In the genomic region with DNA sequence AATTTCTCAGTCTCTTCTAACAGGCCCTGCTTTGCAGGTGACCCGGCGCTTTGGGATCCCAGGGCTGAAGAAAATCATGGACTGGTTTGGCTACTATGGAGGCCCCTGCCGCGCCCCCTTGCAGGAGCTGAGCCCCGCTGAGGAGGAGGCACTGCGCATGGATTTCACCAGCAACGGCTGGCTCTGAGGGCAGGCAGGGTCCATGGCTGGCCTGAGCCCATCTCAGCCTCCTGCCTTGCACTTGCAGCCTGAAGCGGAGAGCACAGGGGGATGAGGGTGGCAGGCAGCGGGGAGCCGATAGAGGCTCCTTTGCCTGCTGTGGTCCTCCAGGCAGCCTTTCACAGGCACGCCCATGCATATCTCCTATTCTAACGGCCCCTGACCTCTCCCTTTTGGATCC, we compare ENCODE assay signal across 20 cellular contexts. TPM values are rescaled to one million over a fixed set of nuclear protein-coding genes. Genes with fewer than 3 reads are reported as not detected.
DNase-seq lines count a peak whose midpoint lies in the region; ATAC-seq, FAIRE-seq and TF ChIP-seq lines count a peak whose summit lies in the region.
"Had no signal": no experiment of that assay in that cellular context is flagged by ENCODE, and none has a peak within 500 bp of the region (broad histone marks: within the 10 kb centered on the region; RNA-seq: fewer than 3 reads in every experiment).

No MANE protein-coding gene starts in this region.

- 79% methylated on average over 12 of the region's 12 CpGs for WGBS in right cardiac atrium
- WGBS in HepG2 (ENCODE audit: low lambda C conversion rate): 90% methylated on average over 5 of the region's 12 CpGs
- WGBS in mesendoderm (ENCODE audit: extremely low coverage, insufficient coverage, low lambda C conversion rate): no CpG with 5 or more reads among the region's 12 CpGs

- POLR2A ChIA-PET in Panc1 (lab: Charles Lee) (no interaction called here), HepG2 (lab: Yijun Ruan, JAX) (no interaction called here)

- no peak for TF ChIP-seq EP300 in HepG2 (IDR thresholded peaks at IDR 0.05; ENCODE audit: low read depth in 2 of 2, low read length in 2 of 2)
- TF ChIP-seq EP300 in HepG2 (CRISPR knock-in tag; IDR thresholded peaks at IDR 0.05; ENCODE audit: borderline replicate concordance): no peak

- H2AK5ac ChIP-seq in mesendoderm (ENCODE audit: low read length): no peak overlapping the region

- no peaks in the 10 kb centered on the region for H4K20me1 ChIP-seq in HepG2 (ENCODE audit: insufficient read depth, low read length)

- TF ChIP-seq POLR2A in HepG2 (IDR thresholded peaks at IDR 0.05; ENCODE audit: insufficient read depth in 1 of 2, low read depth in 2 of 2, low read length in 2 of 2): no peak

- no peaks in the 10 kb centered on the region for H3K79me2 ChIP-seq in HepG2 (ENCODE audit: insufficient read depth, low read length)
- H3K79me2 ChIP-seq in mesendoderm (ENCODE audit: control insufficient read depth, insufficient read depth, low read length): no peaks in the 10 kb centered on the region

- H3K4ac ChIP-seq in mesendoderm (ENCODE audit: low read depth, low read length): no peak overlapping the region

- peak overlapping the region; percentile 89 for H3K27ac ChIP-seq in right cardiac atrium (ENCODE audit: low read length)
- H3K27ac ChIP-seq in Panc1 (ENCODE audit: low read length): peak overlapping the region; percentile 37; the same call in 1 of the 2 replicates
- H3K27ac ChIP-seq in HepG2 (ENCODE audit: extremely low read length, insufficient read depth, low read length): no peak overlapping the region
- H3K27ac ChIP-seq in mesendoderm (ENCODE audit: low read depth, low read length): no peak overlapping the region

- H4K5ac ChIP-seq in mesendoderm (ENCODE audit: low read length): no peak overlapping the region

- intact Hi-C loops in right cardiac atrium (cut with DNase I): loop anchor here in 1 of 4 donors (5.0 to 10.0 kb wide), 2 partner anchors 39 to 207 kb away; partner anchors contain the start of genes ANKRD2 and RRP12
- intact Hi-C loops in cardiac septum (cut with DNase I): loop anchor here (5.0 kb wide), 1 partner anchor 149 kb away; no protein-coding TSS in a partner anchor
- intact Hi-C loops in Panc1 (cut with micrococcal nuclease; ENCODE audit: unreplicated experiment): no loop called here
- intact Hi-C loops in HepG2 (cut with micrococcal nuclease; ENCODE audit: unreplicated experiment): loop anchor here (5.0 kb wide), 1 partner anchor 149 kb away; no protein-coding TSS in a partner anchor

- no peak overlapping the region for H3K4me3 ChIP-seq in right cardiac atrium (ENCODE audit: low read length)
- H3K4me3 ChIP-seq in Panc1 (ENCODE audit: low read depth in 2 of 2, low read length in 2 of 2): no peak overlapping the region
- H3K4me3 ChIP-seq in HepG2 (replicated peaks in 1 of 3; ENCODE audit: insufficient read depth in 1 of 3, low read depth in 2 of 3, low read length in 3 of 3): no peak overlapping the region
- H3K4me3 ChIP-seq in mesendoderm (ENCODE audit: low read length): no peak overlapping the region
- H3K4me3 ChIP-seq: HAP-1, K562 had no signal

- H3K9ac ChIP-seq in HepG2 (ENCODE audit: insufficient read depth, low read depth, low read length) (no peak overlapping the region), mesendoderm (ENCODE audit: low read length) (no peak overlapping the region)

- H2BK15ac ChIP-seq in mesendoderm (replicated peaks; ENCODE audit: low read depth): no peak overlapping the region

- TF ChIP-seq RAD21 in HepG2 (CRISPR knock-in tag; IDR thresholded peaks at IDR 0.05): no peak

- no peak overlapping the region for H2BK5ac ChIP-seq in mesendoderm (ENCODE audit: low read length)

- H3K18ac ChIP-seq in mesendoderm (ENCODE audit: low read length): no peak overlapping the region

- FAIRE-seq in HepG2 (lab: Jason Lieb, UNC) (no peak), D721Med (lab: Jason Lieb, UNC) (no peak)
- FAIRE-seq: K562, RCC 7860 had no signal

- H4K8ac ChIP-seq in mesendoderm (ENCODE audit: low read depth, low read length): no peak overlapping the region

- H3K23ac ChIP-seq in mesendoderm (ENCODE audit: low read length): no peak overlapping the region

- no peak for DNase-seq in right cardiac atrium
- no peak for DNase-seq in cardiac septum (ENCODE audit: low spot score)
- DNase-seq in Panc1 (ENCODE audit: low read depth, low spot score): no peak
- no peak for DNase-seq in HepG2 (ENCODE audit: low spot score)
- DNase-seq in D721Med (ENCODE audit: insufficient read length, low spot score): no peak
- no peak for DNase-seq in mesendoderm
- DNase-seq: C1 segment of cervical spinal cord, DMS79, NCI-H1105 treated with DMSO at 0.1 percent for 48 hours, NCI-H1694, NCI-H2081 treated with DMSO at 0.1 percent for 48 hours, NCI-H446 treated with DMSO at 0.1 percent for 48 hours, NCI-H69, SHP77 treated with DMSO at 0.1 percent for 48 hours had no signal

- H3K79me1 ChIP-seq in mesendoderm (ENCODE audit: low read length): no peaks in the 10 kb centered on the region

- no peak overlapping the region for H2BK120ac ChIP-seq in mesendoderm (ENCODE audit: low read depth, low read length)

- no peak overlapping the region for H2AFZ ChIP-seq in HepG2 (ENCODE audit: low read length)

- CTCF ChIA-PET in Panc1 (lab: Charles Lee): interaction anchor here (0.9 to 1.8 kb wide), 2 partner anchors 37 to 39 kb away, joined by 4 to 23 read pairs; partner anchors contain the start of gene ANKRD2
- CTCF ChIA-PET in HepG2 (lab: Yijun Ruan, JAX; ENCODE audit: low intra/inter-chr PET ratio, low total read pairs): interaction anchor here (2.0 kb wide), 1 partner anchor 39 kb away, joined by 46 read pairs; the partner anchor contains the start of gene ANKRD2

- H3K9me3 ChIP-seq in right cardiac atrium (ENCODE audit: control insufficient read depth, low read length): no peaks in the 10 kb centered on the region
- no peaks in the 10 kb centered on the region for H3K9me3 ChIP-seq in Panc1 (ENCODE audit: control insufficient read depth, insufficient read depth, low read depth, low read length)
- H3K9me3 ChIP-seq in HepG2 (ENCODE audit: low read length): no peaks in the 10 kb centered on the region
- H3K9me3 ChIP-seq: HAP-1 had no signal

- in situ Hi-C loops in Panc1 (cut with HindIII; ENCODE audit: low pct_unique_long_range_greater_than_20kb, low sequenced_read_pairs) (no loop called here), HepG2 (cut with HindIII; ENCODE audit: extremely low pct_ligation_motif_present, low pct_unique_long_range_greater_than_20kb) (loop anchor here (5.0 kb wide), 1 partner anchor 39 kb away; the partner anchor contains the start of gene ANKRD2)

- H3K36me3 ChIP-seq in Panc1 (ENCODE audit: control insufficient read depth, insufficient read depth, low read length) (no peaks in the 10 kb centered on the region), HepG2 (replicated peaks in 1 of 2; ENCODE audit: control insufficient read depth in 1 of 2, insufficient read depth in 2 of 2, low read length in 2 of 2) (no peaks in the 10 kb centered on the region), mesendoderm (ENCODE audit: control insufficient read depth, insufficient read depth, low read length) (no peaks in the 10 kb centered on the region)
- H3K36me3 ChIP-seq: HAP-1 had no signal

- BruUV-seq in Panc1 (replicated peaks; lab: Mats Ljungman, UMichigan): no TSS peak
- no TSS peak for BruUV-seq in HepG2 (replicated peaks; lab: Mats Ljungman, UMichigan)

- ATAC-seq in right cardiac atrium (no peak), Panc1 (no peak), HepG2 (no peak), GM19035 (IDR thresholded peaks at IDR 0.05; ENCODE audit: unreplicated experiment) (no peak), HG02763 (IDR thresholded peaks at IDR 0.05; ENCODE audit: unreplicated experiment) (no peak)

- TF ChIP-seq CTCF in Panc1 (IDR thresholded peaks at IDR 0.05) (no peak), HepG2 (CRISPR knock-in tag; IDR thresholded peaks at IDR 0.05) (no peak), D721Med (IDR thresholded peaks at IDR 0.05; ENCODE audit: insufficient read depth, missing control alignments) (no peak)

- H3K27me3 ChIP-seq in right cardiac atrium (ENCODE audit: control insufficient read depth, insufficient read depth) (no peaks in the 10 kb centered on the region), Panc1 (ENCODE audit: control insufficient read depth, insufficient read depth, low read length) (no peaks in the 10 kb centered on the region), HepG2 (ENCODE audit: control insufficient read depth in 1 of 2, insufficient read depth in 2 of 2, low read length in 2 of 2) (no peaks in the 10 kb centered on the region), mesendoderm (ENCODE audit: insufficient read depth, low read length, poor library complexity) (no peaks in the 10 kb centered on the region)

- H3K56ac ChIP-seq in mesendoderm (ENCODE audit: low read length): no peak overlapping the region

- H3K4me1 ChIP-seq in right cardiac atrium (ENCODE audit: control insufficient read depth, insufficient read depth, low read length) (peaks cover 3% of the 10 kb centered on the region), Panc1 (ENCODE audit: control insufficient read depth, insufficient read depth, low read length) (peaks cover 10% of the 10 kb centered on the region; the same call in 1 of the 2 replicates), HepG2 (ENCODE audit: insufficient read depth, low read length) (no peaks in the 10 kb centered on the region), mesendoderm (ENCODE audit: control insufficient read depth, low read depth, low read length) (no peaks in the 10 kb centered on the region)

- no peak overlapping the region for H3K4me2 ChIP-seq in HepG2 (ENCODE audit: low read depth, low read length)
- no peak overlapping the region for H3K4me2 ChIP-seq in mesendoderm (ENCODE audit: low read length)

RNA-seq across cellular contexts. Expression of gene MORN4, which starts 21.8 kb away (rescaled TPM):
- total RNA-seq in right cardiac atrium (10 to 100 TPM; 10.1 to 11.7 (median 11.0) TPM), cardiac septum (17.7 TPM), Panc1 (2021; ENCODE audit: unreplicated experiment) (17.9 TPM), HepG2 (2016; rRNA removed; fragmentation: Illumina TruSeq; extraction: Trizol) (3.4 and 4.2 TPM in 2 replicates)
- polyA plus RNA-seq in right cardiac atrium (23.3 TPM), HepG2 (2011; rRNA removed) (9.1 and 10.8 TPM in 2 replicates)
- polyA plus RNA-seq in Panc1 (2012; ENCODE audit: insufficient read length): 19.9 TPM
- 3.2 and 5.3 TPM in 2 replicates for total RNA-seq in HepG2 (2016; cell fraction: cytosol; rRNA removed; fragmentation: Illumina TruSeq; extraction: Trizol; ENCODE audit: low read depth)
- total RNA-seq in HepG2 (2016; cell fraction: insoluble cytoplasmic fraction; rRNA removed; fragmentation: Illumina TruSeq; extraction: Trizol): 4.6 and 5.2 TPM in 2 replicates
- 6.1 and 6.3 TPM in 2 replicates for total RNA-seq in HepG2 (2016; cell fraction: membrane; rRNA removed; fragmentation: Illumina TruSeq; extraction: Trizol)
- total RNA-seq in HepG2 (2016; cell fraction: nucleus; rRNA removed; fragmentation: Illumina TruSeq; extraction: Trizol): 1.6 and 3.0 TPM in 2 replicates
- 7.3 and 11.8 TPM in 2 replicates for polyA plus RNA-seq in HepG2 (2011; cell fraction: cytosol; rRNA removed)
- polyA plus RNA-seq in HepG2 (2011; cell fraction: nucleus; rRNA removed): 4.4 and 5.7 TPM in 2 replicates
- polyA plus RNA-seq in HepG2 (2012): 7.4 and 10.4 TPM in 2 replicates
- polyA plus RNA-seq in HepG2 (2016; cell fraction: cytosol; fragmentation: Illumina TruSeq; extraction: Trizol; ENCODE audit: low read depth): 7.7 and 8.5 TPM in 2 replicates
- 9.6 and 10.3 TPM in 2 replicates for polyA plus RNA-seq in HepG2 (2016; cell fraction: insoluble cytoplasmic fraction; fragmentation: Illumina TruSeq; extraction: Trizol; ENCODE audit: low read depth)
- polyA plus RNA-seq in HepG2 (2016; cell fraction: membrane; fragmentation: Illumina TruSeq; extraction: Trizol; ENCODE audit: low read depth): 9.0 and 9.4 TPM in 2 replicates
- polyA plus RNA-seq in HepG2 (2016; cell fraction: nucleus; fragmentation: Illumina TruSeq; extraction: Trizol; ENCODE audit: insufficient read depth, low read depth): 7.8 and 8.8 TPM in 2 replicates
- polyA minus RNA-seq in HepG2 (2011; rRNA and poly(A)+ RNA removed; ENCODE audit: low replicate concordance): 2.2 and 3.4 TPM in 2 replicates
- 1.2 and 2.5 TPM in 2 replicates for polyA minus RNA-seq in HepG2 (2011; cell fraction: cytosol; rRNA and poly(A)+ RNA removed)
- 2.9 and 3.7 TPM in 2 replicates for polyA minus RNA-seq in HepG2 (2011; cell fraction: nucleus; rRNA and poly(A)+ RNA removed)
- 6.9 TPM for polyA plus RNA-seq in mesendoderm (2013, experiment 1 of 2)
- polyA plus RNA-seq in mesendoderm (2013, experiment 2 of 2): 7.7 TPM

RNA-seq across cellular contexts. Expression of gene C10orf62, which starts 22.0 kb away (rescaled TPM):
- total RNA-seq in right cardiac atrium: under 1 TPM in 3 of 4 donors, not detected in 1; 0.25 to 0.76 (median 0.31) TPM
- polyA plus RNA-seq in right cardiac atrium: 0.20 TPM
- 0.51 TPM for total RNA-seq in cardiac septum
- total RNA-seq in Panc1 (2021; ENCODE audit: unreplicated experiment): not detected
- not detected for polyA plus RNA-seq in Panc1 (2012; ENCODE audit: insufficient read length)
- 0.28 and 1.6 TPM in 2 replicates for total RNA-seq in HepG2 (2016; rRNA removed; fragmentation: Illumina TruSeq; extraction: Trizol)
- not detected in 2 replicates for total RNA-seq in HepG2 (2016; cell fraction: cytosol; rRNA removed; fragmentation: Illumina TruSeq; extraction: Trizol; ENCODE audit: low read depth)
- 0.42 and 1.9 TPM in 2 replicates for total RNA-seq in HepG2 (2016; cell fraction: insoluble cytoplasmic fraction; rRNA removed; fragmentation: Illumina TruSeq; extraction: Trizol)
- total RNA-seq in HepG2 (2016; cell fraction: membrane; rRNA removed; fragmentation: Illumina TruSeq; extraction: Trizol): 0.15 TPM in 1 of 2 replicates, not detected in the other
- total RNA-seq in HepG2 (2016; cell fraction: nucleus; rRNA removed; fragmentation: Illumina TruSeq; extraction: Trizol): 3.1 and 3.7 TPM in 2 replicates
- polyA plus RNA-seq in HepG2 (2011; rRNA removed): 0.61 and 0.74 TPM in 2 replicates
- 0.08 and 0.21 TPM in 2 replicates for polyA plus RNA-seq in HepG2 (2011; cell fraction: cytosol; rRNA removed)
- 2.6 and 3.1 TPM in 2 replicates for polyA plus RNA-seq in HepG2 (2011; cell fraction: nucleus; rRNA removed)
- 0.21 and 0.27 TPM in 2 replicates for polyA plus RNA-seq in HepG2 (2012)
- 0.22 TPM in 1 of 2 replicates, not detected in the other for polyA plus RNA-seq in HepG2 (2016; cell fraction: cytosol; fragmentation: Illumina TruSeq; extraction: Trizol; ENCODE audit: low read depth)
- 0.27 and 0.39 TPM in 2 replicates for polyA plus RNA-seq in HepG2 (2016; cell fraction: insoluble cytoplasmic fraction; fragmentation: Illumina TruSeq; extraction: Trizol; ENCODE audit: low read depth)
- not detected in 2 replicates for polyA plus RNA-seq in HepG2 (2016; cell fraction: membrane; fragmentation: Illumina TruSeq; extraction: Trizol; ENCODE audit: low read depth)
- 1.4 and 1.5 TPM in 2 replicates for polyA plus RNA-seq in HepG2 (2016; cell fraction: nucleus; fragmentation: Illumina TruSeq; extraction: Trizol; ENCODE audit: insufficient read depth, low read depth)
- 1.6 and 3.3 TPM in 2 replicates for polyA minus RNA-seq in HepG2 (2011; rRNA and poly(A)+ RNA removed; ENCODE audit: low replicate concordance)
- not detected in 2 replicates for polyA minus RNA-seq in HepG2 (2011; cell fraction: cytosol; rRNA and poly(A)+ RNA removed)
- polyA minus RNA-seq in HepG2 (2011; cell fraction: nucleus; rRNA and poly(A)+ RNA removed): 5.2 and 5.8 TPM in 2 replicates
- polyA plus RNA-seq in mesendoderm (2013, experiment 1 of 2): not detected
- not detected for polyA plus RNA-seq in mesendoderm (2013, experiment 2 of 2)
- total RNA-seq: A673, K562 had no signal
- polyA plus RNA-seq: K562 had no signal

RNA-seq across cellular contexts. Expression of gene HOGA1, which starts 27.3 kb away (rescaled TPM):
- total RNA-seq in right cardiac atrium (10 to 100 TPM in 3 of 4 donors, 1 to 10 TPM in 1; 4.4 to 13.4 (median 11.7) TPM), cardiac septum (20.4 TPM), Panc1 (2021; ENCODE audit: unreplicated experiment) (0.08 TPM), HepG2 (2016; rRNA removed; fragmentation: Illumina TruSeq; extraction: Trizol) (18.8 and 19.5 TPM in 2 replicates)
- polyA plus RNA-seq in right cardiac atrium (15.0 TPM), HepG2 (2011; rRNA removed) (7.1 and 7.6 TPM in 2 replicates)
- 0.16 TPM for polyA plus RNA-seq in Panc1 (2012; ENCODE audit: insufficient read length)
- total RNA-seq in HepG2 (2016; cell fraction: cytosol; rRNA removed; fragmentation: Illumina TruSeq; extraction: Trizol; ENCODE audit: low read depth): 3.4 and 5.6 TPM in 2 replicates
- total RNA-seq in HepG2 (2016; cell fraction: insoluble cytoplasmic fraction; rRNA removed; fragmentation: Illumina TruSeq; extraction: Trizol): 18.4 and 22.7 TPM in 2 replicates
- 6.7 and 7.9 TPM in 2 replicates for total RNA-seq in HepG2 (2016; cell fraction: membrane; rRNA removed; fragmentation: Illumina TruSeq; extraction: Trizol)
- total RNA-seq in HepG2 (2016; cell fraction: nucleus; rRNA removed; fragmentation: Illumina TruSeq; extraction: Trizol): 14.5 and 15.4 TPM in 2 replicates
- polyA plus RNA-seq in HepG2 (2011; cell fraction: cytosol; rRNA removed): 6.2 and 6.3 TPM in 2 replicates
- 12.0 and 12.1 TPM in 2 replicates for polyA plus RNA-seq in HepG2 (2011; cell fraction: nucleus; rRNA removed)
- polyA plus RNA-seq in HepG2 (2012): 4.6 and 5.6 TPM in 2 replicates
- 2.4 and 2.7 TPM in 2 replicates for polyA plus RNA-seq in HepG2 (2016; cell fraction: cytosol; fragmentation: Illumina TruSeq; extraction: Trizol; ENCODE audit: low read depth)
- polyA plus RNA-seq in HepG2 (2016; cell fraction: insoluble cytoplasmic fraction; fragmentation: Illumina TruSeq; extraction: Trizol; ENCODE audit: low read depth): 15.7 and 17.4 TPM in 2 replicates
- polyA plus RNA-seq in HepG2 (2016; cell fraction: membrane; fragmentation: Illumina TruSeq; extraction: Trizol; ENCODE audit: low read depth): 3.0 and 3.6 TPM in 2 replicates
- 18.7 and 20.9 TPM in 2 replicates for polyA plus RNA-seq in HepG2 (2016; cell fraction: nucleus; fragmentation: Illumina TruSeq; extraction: Trizol; ENCODE audit: insufficient read depth, low read depth)
- 1.9 and 7.8 TPM in 2 replicates for polyA minus RNA-seq in HepG2 (2011; rRNA and poly(A)+ RNA removed; ENCODE audit: low replicate concordance)
- 2.8 and 3.5 TPM in 2 replicates for polyA minus RNA-seq in HepG2 (2011; cell fraction: cytosol; rRNA and poly(A)+ RNA removed)
- polyA minus RNA-seq in HepG2 (2011; cell fraction: nucleus; rRNA and poly(A)+ RNA removed): 9.0 and 9.3 TPM in 2 replicates
- 0.34 TPM for polyA plus RNA-seq in mesendoderm (2013, experiment 1 of 2)
- polyA plus RNA-seq in mesendoderm (2013, experiment 2 of 2): 0.27 TPM
- total RNA-seq: A673, K562 had no signal
- polyA plus RNA-seq: K562 had no signal

RNA-seq across cellular contexts. Expression of gene PI4K2A, which starts 29.0 kb away (rescaled TPM):
- total RNA-seq in right cardiac atrium: 10 to 100 TPM; 11.7 to 14.7 (median 12.5) TPM
- polyA plus RNA-seq in right cardiac atrium: 9.3 TPM
- 18.0 TPM for total RNA-seq in cardiac septum
- total RNA-seq in Panc1 (2021; ENCODE audit: unreplicated experiment): 22.8 TPM
- polyA plus RNA-seq in Panc1 (2012; ENCODE audit: insufficient read length): 19.1 TPM
- 14.3 and 16.6 TPM in 2 replicates for total RNA-seq in HepG2 (2016; rRNA removed; fragmentation: Illumina TruSeq; extraction: Trizol)
- 1.1 and 1.5 TPM in 2 replicates for total RNA-seq in HepG2 (2016; cell fraction: cytosol; rRNA removed; fragmentation: Illumina TruSeq; extraction: Trizol; ENCODE audit: low read depth)
- total RNA-seq in HepG2 (2016; cell fraction: insoluble cytoplasmic fraction; rRNA removed; fragmentation: Illumina TruSeq; extraction: Trizol): 14.4 and 15.3 TPM in 2 replicates
- 5.3 and 5.4 TPM in 2 replicates for total RNA-seq in HepG2 (2016; cell fraction: membrane; rRNA removed; fragmentation: Illumina TruSeq; extraction: Trizol)
- 7.8 and 8.3 TPM in 2 replicates for total RNA-seq in HepG2 (2016; cell fraction: nucleus; rRNA removed; fragmentation: Illumina TruSeq; extraction: Trizol)
- polyA plus RNA-seq in HepG2 (2011; rRNA removed): 10.9 and 12.3 TPM in 2 replicates
- 11.1 and 12.6 TPM in 2 replicates for polyA plus RNA-seq in HepG2 (2011; cell fraction: cytosol; rRNA removed)
- polyA plus RNA-seq in HepG2 (2011; cell fraction: nucleus; rRNA removed): 7.2 and 8.1 TPM in 2 replicates
- polyA plus RNA-seq in HepG2 (2012): 8.1 and 9.8 TPM in 2 replicates
- 1.2 and 1.5 TPM in 2 replicates for polyA plus RNA-seq in HepG2 (2016; cell fraction: cytosol; fragmentation: Illumina TruSeq; extraction: Trizol; ENCODE audit: low read depth)
- polyA plus RNA-seq in HepG2 (2016; cell fraction: insoluble cytoplasmic fraction; fragmentation: Illumina TruSeq; extraction: Trizol; ENCODE audit: low read depth): 16.4 and 17.1 TPM in 2 replicates
- 3.5 and 4.3 TPM in 2 replicates for polyA plus RNA-seq in HepG2 (2016; cell fraction: membrane; fragmentation: Illumina TruSeq; extraction: Trizol; ENCODE audit: low read depth)
- polyA plus RNA-seq in HepG2 (2016; cell fraction: nucleus; fragmentation: Illumina TruSeq; extraction: Trizol; ENCODE audit: insufficient read depth, low read depth): 11.0 and 12.8 TPM in 2 replicates
- 14.5 and 22.6 TPM in 2 replicates for polyA minus RNA-seq in HepG2 (2011; rRNA and poly(A)+ RNA removed; ENCODE audit: low replicate concordance)
- 5.7 and 6.0 TPM in 2 replicates for polyA minus RNA-seq in HepG2 (2011; cell fraction: cytosol; rRNA and poly(A)+ RNA removed)
- polyA minus RNA-seq in HepG2 (2011; cell fraction: nucleus; rRNA and poly(A)+ RNA removed): 5.5 and 5.7 TPM in 2 replicates
- 13.6 TPM for polyA plus RNA-seq in mesendoderm (2013, experiment 1 of 2)
- 14.2 TPM for polyA plus RNA-seq in mesendoderm (2013, experiment 2 of 2)

RNA-seq across cellular contexts. Expression of gene ANKRD2, which starts 38.9 kb away (rescaled TPM):
- total RNA-seq in right cardiac atrium: 10 to 100 TPM in 3 of 4 donors, 1 to 10 TPM in 1; 9.9 to 19.3 (median 17.8) TPM
- polyA plus RNA-seq in right cardiac atrium: 67.6 TPM
- 138 TPM for total RNA-seq in cardiac septum
- total RNA-seq in Panc1 (2021; ENCODE audit: unreplicated experiment): 0.98 TPM
- polyA plus RNA-seq in Panc1 (2012; ENCODE audit: insufficient read length): 0.56 TPM
- total RNA-seq in HepG2 (2016; rRNA removed; fragmentation: Illumina TruSeq; extraction: Trizol): not detected in 2 replicates
- not detected in 2 replicates for total RNA-seq in HepG2 (2016; cell fraction: cytosol; rRNA removed; fragmentation: Illumina TruSeq; extraction: Trizol; ENCODE audit: low read depth)
- total RNA-seq in HepG2 (2016; cell fraction: insoluble cytoplasmic fraction; rRNA removed; fragmentation: Illumina TruSeq; extraction: Trizol): not detected in 2 replicates
- not detected in 2 replicates for total RNA-seq in HepG2 (2016; cell fraction: membrane; rRNA removed; fragmentation: Illumina TruSeq; extraction: Trizol)
- total RNA-seq in HepG2 (2016; cell fraction: nucleus; rRNA removed; fragmentation: Illumina TruSeq; extraction: Trizol): not detected in 2 replicates
- not detected in 2 replicates for polyA plus RNA-seq in HepG2 (2011; rRNA removed)
- not detected in 2 replicates for polyA plus RNA-seq in HepG2 (2011; cell fraction: cytosol; rRNA removed)
- not detected in 2 replicates for polyA plus RNA-seq in HepG2 (2011; cell fraction: nucleus; rRNA removed)
- polyA plus RNA-seq in HepG2 (2012): not detected in 2 replicates
- polyA plus RNA-seq in HepG2 (2016; cell fraction: cytosol; fragmentation: Illumina TruSeq; extraction: Trizol; ENCODE audit: low read depth): not detected in 2 replicates
- polyA plus RNA-seq in HepG2 (2016; cell fraction: insoluble cytoplasmic fraction; fragmentation: Illumina TruSeq; extraction: Trizol; ENCODE audit: low read depth): not detected in 2 replicates
- not detected in 2 replicates for polyA plus RNA-seq in HepG2 (2016; cell fraction: membrane; fragmentation: Illumina TruSeq; extraction: Trizol; ENCODE audit: low read depth)
- not detected in 2 replicates for polyA plus RNA-seq in HepG2 (2016; cell fraction: nucleus; fragmentation: Illumina TruSeq; extraction: Trizol; ENCODE audit: insufficient read depth, low read depth)
- polyA minus RNA-seq in HepG2 (2011; rRNA and poly(A)+ RNA removed; ENCODE audit: low replicate concordance): 0.09 TPM in 1 of 2 replicates, not detected in the other
- polyA minus RNA-seq in HepG2 (2011; cell fraction: cytosol; rRNA and poly(A)+ RNA removed): not detected in 2 replicates
- polyA minus RNA-seq in HepG2 (2011; cell fraction: nucleus; rRNA and poly(A)+ RNA removed): not detected in 2 replicates
- polyA plus RNA-seq in mesendoderm (2013, experiment 1 of 2): 0.06 TPM
- 0.07 TPM for polyA plus RNA-seq in mesendoderm (2013, experiment 2 of 2)
- total RNA-seq: A673, K562 had no signal
- polyA plus RNA-seq: K562 had no signal

Comparison
In these comparisons a context has a peak if more than half of its experiments do, and no peak if none do; other contexts are left out.
1. H3K27ac ChIP-seq: peak in right cardiac atrium (single experiment) and Panc1 (single experiment); none in HepG2 (single experiment) and mesendoderm (single experiment).